Comparison of ENCODE assay signal across 31 cellular contexts in genomic region chr11:44279483-44279882, GRCh38. TPM values are rescaled to one million over a fixed set of nuclear protein-coding genes. Genes with fewer than 3 reads are reported as not detected.
"Had no signal": no experiment of that assay in that cellular context is flagged by ENCODE, and none has a peak within 500 bp of the region (broad histone marks: within the 10 kb centered on the region; RNA-seq: fewer than 3 reads in every experiment).

No MANE protein-coding gene starts in this region.

- H3K4me3 Mint-ChIP-seq: naive B cell; naive thymus-derived CD8-positive, alpha-beta T cell; natural killer cell treated with Interleukin-12 subunit alpha and Interleukin-12 subunit beta and Interleukin-15 and Interleukin-18, amount 100 ng/mL, for 72 hours; nephron progenitor cell; neural crest cell; stimulated activated memory B cell treated with anti-CD40 and anti-IgM and Interleukin-4, amounts not matched to agents 10 μg/mL and 1 μg/mL and 100 μg/mL, for 72 hours; stimulated activated naive CD8-positive, alpha-beta T cell treated with anti-CD3 and anti-CD28 coated beads, Interleukin-15, Interleukin-2, amounts not matched to agents 100 ng/mL and 50 ng/mL, for 24 hours had no signal

- H2AFZ ChIP-seq: parathyroid adenoma had no signal

- H3K4me1 Mint-ChIP-seq: naive B cell; naive thymus-derived CD8-positive, alpha-beta T cell; stimulated activated memory B cell treated with anti-CD40 and anti-IgM and Interleukin-4, amounts not matched to agents 10 μg/mL and 1 μg/mL and 100 μg/mL, for 72 hours had no signal

- H3K27me3 Mint-ChIP-seq: natural killer cell treated with Interleukin-12 subunit alpha and Interleukin-12 subunit beta and Interleukin-15 and Interleukin-18, amount 100 ng/mL, for 72 hours had no signal

- ATAC-seq: naive thymus-derived CD8-positive, alpha-beta T cell; psoas muscle; right cardiac atrium; right lobe of liver; stimulated activated memory B cell treated with anti-CD40 and anti-IgM and Interleukin-4, amounts not matched to agents 10 μg/mL and 1 μg/mL and 100 μg/mL, for 72 hours had no signal

- H3K27me3 ChIP-seq: ovary, right lobe of liver, stomach, thyroid gland, tibial nerve, upper lobe of left lung, uterus had no signal

- H3K9me3 Mint-ChIP-seq: naive B cell; natural killer cell treated with Interleukin-12 subunit alpha and Interleukin-12 subunit beta and Interleukin-15 and Interleukin-18, amount 100 ng/mL, for 72 hours; neural crest cell; stimulated activated memory B cell treated with anti-CD40 and anti-IgM and Interleukin-4, amounts not matched to agents 10 μg/mL and 1 μg/mL and 100 μg/mL, for 72 hours; stimulated activated naive CD8-positive, alpha-beta T cell treated with anti-CD3 and anti-CD28 coated beads, Interleukin-15, Interleukin-2, amounts not matched to agents 100 ng/mL and 50 ng/mL, for 24 hours had no signal

- H3K36me3 ChIP-seq: ovary, right lobe of liver, spleen, stomach, thoracic aorta, thyroid gland, tibial nerve, upper lobe of left lung, uterus had no signal

- H3K36me3 Mint-ChIP-seq: naive B cell; naive thymus-derived CD8-positive, alpha-beta T cell; natural killer cell treated with Interleukin-12 subunit alpha and Interleukin-12 subunit beta and Interleukin-15 and Interleukin-18, amount 100 ng/mL, for 72 hours; stimulated activated memory B cell treated with anti-CD40 and anti-IgM and Interleukin-4, amounts not matched to agents 10 μg/mL and 1 μg/mL and 100 μg/mL, for 72 hours had no signal

- H3K79me2 ChIP-seq: parathyroid adenoma had no signal

- H3K4me2 ChIP-seq: smooth muscle cell had no signal

- H3K9ac ChIP-seq: parathyroid adenoma had no signal

- H3K27ac Mint-ChIP-seq: naive thymus-derived CD8-positive, alpha-beta T cell; natural killer cell treated with Interleukin-12 subunit alpha and Interleukin-12 subunit beta and Interleukin-15 and Interleukin-18, amount 100 ng/mL, for 72 hours; nephron progenitor cell; progenitor cell of endocrine pancreas; stimulated activated memory B cell treated with anti-CD40 and anti-IgM and Interleukin-4, amounts not matched to agents 10 μg/mL and 1 μg/mL and 100 μg/mL, for 72 hours; stimulated activated naive CD8-positive, alpha-beta T cell treated with anti-CD3 and anti-CD28 coated beads, Interleukin-15, Interleukin-2, amounts not matched to agents 100 ng/mL and 50 ng/mL, for 24 hours had no signal

- H3K9me3 ChIP-seq: ovary, psoas muscle, right lobe of liver, spleen, stomach, thoracic aorta, thyroid gland, tibial nerve, upper lobe of left lung, uterus had no signal

- H3K27ac ChIP-seq: ovary, parathyroid adenoma, psoas muscle, right lobe of liver, skin epidermis, spleen, stomach, thoracic aorta, thyroid gland, tibial nerve, upper lobe of left lung, uterus had no signal

- H3K4me3 ChIP-seq: ovary, psoas muscle, right lobe of liver, skin epidermis, smooth muscle cell, spleen, stomach, thoracic aorta, thyroid gland, tibial nerve, upper lobe of left lung, uterus had no signal

- DNase-seq: naive B cell; naive thymus-derived CD8-positive, alpha-beta T cell; nephron progenitor cell; occipital lobe; ovary; psoas muscle; right cardiac atrium; right lobe of liver; spleen; stimulated activated CD4-positive, alpha-beta T cell treated with anti-CD3 and anti-CD28 coated beads, Interleukin-12 subunit alpha, Interleukin-12 subunit beta, amount 100 ng/mL, for 4 hours; stimulated activated CD4-positive, alpha-beta T cell treated with anti-CD3 and anti-CD28 coated beads, Interleukin-1b, Interleukin-23, amount 100 ng/mL, for 48 hours; stimulated activated CD4-positive, alpha-beta T cell treated with anti-CD3 and anti-CD28 coated beads, Interleukin-4, amount 100 ng/mL, for 1 hour; stimulated activated CD4-positive, alpha-beta T cell treated with anti-CD3 and anti-CD28 coated beads, Interleukin-4, amount 100 ng/mL, for 4 hours; stimulated activated CD8-positive, alpha-beta memory T cell treated with anti-CD3 and anti-CD28 coated beads, Interleukin-4, amount 100 ng/mL, for 48 hours; stimulated activated naive CD4-positive, alpha-beta T cell treated with Interleukin-2 at 50 U/mL for 16 hours; stomach; thyroid gland; trophoblast cell; upper lobe of left lung; uterus had no signal

- H3K4me1 ChIP-seq: parathyroid adenoma, psoas muscle, right lobe of liver, spleen, stomach, thyroid gland, upper lobe of left lung, uterus had no signal

RNA-seq across cellular contexts. Expression of gene ALX4, which starts 30.5 kb away (rescaled TPM):
- total RNA-seq: naive thymus-derived CD8-positive, alpha-beta T cell; natural killer cell treated with Interleukin-12 subunit alpha and Interleukin-12 subunit beta and Interleukin-15 and Interleukin-18, amount 100 ng/mL, for 72 hours; progenitor cell of endocrine pancreas; renal cortical epithelial cell; right cardiac atrium; right lobe of liver; smooth muscle cell; stomach; thoracic aorta; upper lobe of left lung had no signal
- polyA plus RNA-seq: naive thymus-derived CD8-positive, alpha-beta T cell; smooth muscle cell; spleen; stomach had no signal
